ENCODE assay signal across 10 cellular contexts in the genomic region with DNA sequence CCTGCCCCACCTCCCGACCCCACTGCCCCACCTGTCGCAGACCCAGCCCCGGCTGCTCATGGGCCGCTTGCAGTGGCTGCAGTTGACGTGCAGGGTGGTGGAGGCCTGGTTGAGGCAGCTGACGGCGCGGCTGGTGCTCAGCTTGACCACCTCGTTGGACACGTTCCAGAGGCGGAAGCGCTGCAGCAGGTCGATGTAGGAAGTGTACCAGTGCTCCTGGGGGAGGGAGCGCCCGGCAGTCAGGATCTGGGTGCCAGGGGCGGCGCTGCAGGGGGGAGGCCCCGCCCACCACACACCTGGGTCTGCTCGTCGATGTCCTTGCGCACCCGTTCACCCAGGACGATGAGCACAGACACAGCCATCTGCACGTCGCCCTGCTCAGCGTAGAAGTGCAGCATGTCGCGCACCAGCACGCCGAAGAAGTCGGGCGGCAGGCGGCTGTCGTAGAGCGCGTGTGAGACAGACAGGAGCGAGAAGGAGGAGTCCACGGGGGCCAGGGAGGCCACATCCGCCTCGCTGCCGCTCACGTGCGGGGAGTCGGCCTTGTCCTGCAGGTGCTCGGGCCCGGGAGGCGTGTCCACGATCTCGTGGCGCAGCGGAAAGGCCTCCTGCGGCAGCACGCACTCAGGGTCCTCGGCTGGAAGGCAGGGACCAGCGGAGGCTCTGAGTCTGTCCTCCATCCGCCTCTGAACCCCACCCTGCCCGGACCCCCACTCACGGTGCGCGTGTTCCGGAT. TPM values are rescaled to one million over a fixed set of nuclear protein-coding genes. Genes with fewer than 3 reads are reported as not detected.
A peak's percentile ranks its signal among the peaks of the same experiment; 100 is the strongest.
DNase-seq lines count a peak whose midpoint lies in the region; ATAC-seq, FAIRE-seq and TF ChIP-seq lines count a peak whose summit lies in the region.
"Had no signal": no experiment of that assay in that cellular context is flagged by ENCODE, and none has a peak within 500 bp of the region (broad histone marks: within the 10 kb centered on the region; RNA-seq: fewer than 3 reads in every experiment).

No MANE protein-coding gene starts in this region.

- H3K4me3 Mint-ChIP-seq in mesothelial cell of epicardium: no peak overlapping the region

- TF ChIP-seq EP300 in sigmoid colon (IDR thresholded peaks at IDR 0.05): no peak

- peaks cover 29% of the 10 kb centered on the region for H3K4me1 Mint-ChIP-seq in mesothelial cell of epicardium

- no peaks in the 10 kb centered on the region for H3K9me2 ChIP-seq in Karpas-422 (replicated peaks; ENCODE audit: insufficient read depth, low read length)

- H3K27ac Mint-ChIP-seq in mesothelial cell of epicardium: no peak overlapping the region

- H2AFZ ChIP-seq in Karpas-422 (ENCODE audit: low read length): no peak overlapping the region

- H3K4me2 ChIP-seq in Karpas-422 (ENCODE audit: low read depth, low read length, poor library complexity, severe bottlenecking): no peak overlapping the region

- WGBS in sigmoid colon, 2 donors: 92 to 95% methylated on average over 61 of the region's 61 CpGs

- no peaks in the 10 kb centered on the region for H3K9me3 Mint-ChIP-seq in mesothelial cell of epicardium
- H3K9me3 Mint-ChIP-seq: stimulated activated naive CD8-positive, alpha-beta T cell treated with anti-CD3 and anti-CD28 coated beads, Interleukin-15, amount 100 ng/mL, for 72 hours had no signal

- FAIRE-seq in bronchial epithelial cell (lab: Jason Lieb, UNC): no peak
- FAIRE-seq: TTC549 had no signal

- no peak overlapping the region for H3K9ac ChIP-seq in Karpas-422 (ENCODE audit: low read length)

- DNase-seq in DMS53 treated with DMSO at 0.1 percent for 48 hours (lab: John Stamatoyannopoulos, UW; ENCODE audit: unreplicated experiment): peak; percentile 85
- DNase-seq in NCI-H2081 treated with DMSO at 0.1 percent for 48 hours (lab: John Stamatoyannopoulos, UW): peak; percentile 82
- no peak for DNase-seq in bronchial epithelial cell (ENCODE audit: low read depth)
- peak; percentile 77 for DNase-seq in sigmoid colon
- DNase-seq in hypothalamus (lab: John Stamatoyannopoulos, UW): no peak
- no peak for DNase-seq in mesothelial cell of epicardium (ENCODE audit: low spot score in 2 of 2, unreplicated experiment in 2 of 2)
- no peak for DNase-seq in Karpas-422

- H3K27ac ChIP-seq in sigmoid colon (peak overlapping the region; percentile 82 to 87 (median 83)), Karpas-422 (ENCODE audit: low read length) (no peak overlapping the region)

- no peaks in the 10 kb centered on the region for H3K27me3 ChIP-seq in bronchial epithelial cell (ENCODE audit: control insufficient read depth, insufficient read depth, low read length)
- no peaks in the 10 kb centered on the region for H3K27me3 ChIP-seq in sigmoid colon
- H3K27me3 ChIP-seq in Karpas-422 (ENCODE audit: low read length): no peaks in the 10 kb centered on the region

- H3K36me3 ChIP-seq in bronchial epithelial cell (ENCODE audit: control insufficient read depth, insufficient read depth, low read length) (peaks cover 28% of the 10 kb centered on the region), sigmoid colon (peaks cover 14 to 41% (median 21%) of the 10 kb centered on the region in 4 donors), Karpas-422 (ENCODE audit: insufficient read depth, low read length) (0 out of 2 replicates have a peak, but pooled peaks cover 4% of the 10 kb centered on the region)

- intact Hi-C loops in sigmoid colon (cut with DNase I): loop anchor here (2.0 to 10.0 kb wide), 2 partner anchors 36 to 1090 kb away; partner anchors contain the start of genes ANTKMT, EME2, MRPS34 and NME3

- H3K36me3 Mint-ChIP-seq in mesothelial cell of epicardium: peaks cover 11% of the 10 kb centered on the region

- H3K4me1 ChIP-seq in sigmoid colon (peaks cover 0 to 75% (median 69%) of the 10 kb centered on the region in 4 donors), Karpas-422 (ENCODE audit: low read length) (peaks cover 36% of the 10 kb centered on the region)

- no peaks in the 10 kb centered on the region for H3K9me3 ChIP-seq in sigmoid colon
- H3K9me3 ChIP-seq in Karpas-422 (ENCODE audit: low read length): no peaks in the 10 kb centered on the region

- ATAC-seq in GM19455 (IDR thresholded peaks at IDR 0.05; ENCODE audit: unreplicated experiment): no peak

- TF ChIP-seq CTCF in bronchial epithelial cell (IDR thresholded peaks at IDR 0.05; ENCODE audit: insufficient read depth, low read length, severe bottlenecking) (no peak), sigmoid colon (IDR thresholded peaks at IDR 0.05) (no peak), mesothelial cell of epicardium (IDR thresholded peaks at IDR 0.05; ENCODE audit: unreplicated experiment) (no peak)

- peaks cover 34% of the 10 kb centered on the region for H3K79me2 ChIP-seq in Karpas-422 (ENCODE audit: low read length)

- peak overlapping the region; percentile 70 for H3K4me3 ChIP-seq in bronchial epithelial cell (ENCODE audit: low read depth, low read length)
- H3K4me3 ChIP-seq in sigmoid colon: peak overlapping the region; percentile 49 to 83 (median 79)
- H3K4me3 ChIP-seq in Karpas-422 (ENCODE audit: low read length): no peak overlapping the region

- peaks cover 13% of the 10 kb centered on the region for H4K20me1 ChIP-seq in Karpas-422 (ENCODE audit: insufficient read depth, low read depth, low read length)

- TF ChIP-seq POLR2A in sigmoid colon (IDR thresholded peaks at IDR 0.05): no peak

- no peaks in the 10 kb centered on the region for H3K27me3 Mint-ChIP-seq in mesothelial cell of epicardium (ENCODE audit: low read depth)
- H3K27me3 Mint-ChIP-seq: stimulated activated naive CD8-positive, alpha-beta T cell treated with anti-CD3 and anti-CD28 coated beads, Interleukin-15, amount 100 ng/mL, for 72 hours had no signal

RNA-seq across cellular contexts. Expression of gene JMJD8, which starts 1.0 kb away (rescaled TPM):
- total RNA-seq in bronchial epithelial cell: 15.9 and 16.8 TPM in 2 replicates
- total RNA-seq in sigmoid colon: 10 to 100 TPM; 52.8 to 93.4 (median 73.8) TPM
- polyA plus RNA-seq in sigmoid colon: 10 to 100 TPM; 18.7 to 49.3 (median 22.2) TPM
- total RNA-seq in mesothelial cell of epicardium: 46.1 to 51.2 TPM (median 46.5 TPM) in 3 replicates
- 27.6 and 28.1 TPM in 2 replicates for total RNA-seq in Karpas-422 (2014; rRNA removed; shearing (Covaris generic); ENCODE audit: low replicate concordance)

RNA-seq across cellular contexts. Expression of gene STUB1, which starts 4.9 kb away (rescaled TPM):
- 159 and 204 TPM in 2 replicates for total RNA-seq in bronchial epithelial cell
- 100 to 1,000 TPM; 109 to 183 (median 174) TPM for total RNA-seq in sigmoid colon
- 100 to 1,000 TPM; 104 to 136 (median 122) TPM for polyA plus RNA-seq in sigmoid colon
- total RNA-seq in mesothelial cell of epicardium: 69.4 to 79.9 TPM (median 72.5 TPM) in 3 replicates
- 142 and 145 TPM in 2 replicates for total RNA-seq in Karpas-422 (2014; rRNA removed; shearing (Covaris generic); ENCODE audit: low replicate concordance)

RNA-seq across cellular contexts. Expression of gene WDR24, which starts 5.1 kb away (rescaled TPM):
- total RNA-seq in bronchial epithelial cell (3.4 and 4.0 TPM in 2 replicates), sigmoid colon (10 to 100 TPM in 2 of 4 donors, 1 to 10 TPM in 2; 6.4 to 17.7 (median 9.9) TPM), mesothelial cell of epicardium (20.6 to 22.8 TPM (median 21.9 TPM) in 3 replicates)
- polyA plus RNA-seq in sigmoid colon: 1 to 10 TPM; 2.4 to 9.8 (median 3.5) TPM
- total RNA-seq in Karpas-422 (2014; rRNA removed; shearing (Covaris generic); ENCODE audit: low replicate concordance): 4.5 and 8.2 TPM in 2 replicates

RNA-seq across cellular contexts. Expression of gene RHBDL1, which starts 9.7 kb away (rescaled TPM):
- 9.2 and 14.0 TPM in 2 replicates for total RNA-seq in bronchial epithelial cell
- total RNA-seq in sigmoid colon: 1 to 10 TPM in 2 of 4 donors, under 1 TPM in 1, not detected in 1; 0.68 to 6.1 (median 1.5) TPM
- 1 to 10 TPM in 1 of 3 donors, under 1 TPM in 1, not detected in 1; 0.46 to 5.6 TPM for polyA plus RNA-seq in sigmoid colon
- total RNA-seq in mesothelial cell of epicardium: 5.9 to 6.1 TPM (median 6.0 TPM) in 3 replicates
- total RNA-seq in Karpas-422 (2014; rRNA removed; shearing (Covaris generic); ENCODE audit: low replicate concordance): 3.6 and 15.2 TPM in 2 replicates

RNA-seq across cellular contexts. Expression of gene RHOT2, which starts 17.2 kb away (rescaled TPM):
- total RNA-seq in bronchial epithelial cell (44.5 and 52.4 TPM in 2 replicates), sigmoid colon (10 to 100 TPM; 35.3 to 58.8 (median 48.8) TPM), mesothelial cell of epicardium (190 to 207 TPM (median 194 TPM) in 3 replicates)
- 100 to 1,000 TPM in 1 of 3 donors, 10 to 100 TPM in 2; 48.3 to 159 (median 52.9) TPM for polyA plus RNA-seq in sigmoid colon
- total RNA-seq in Karpas-422 (2014; rRNA removed; shearing (Covaris generic); ENCODE audit: low replicate concordance): 73.8 and 114 TPM in 2 replicates

Comparison
In these comparisons a context has a peak if more than half of its experiments do, and no peak if none do; other contexts are left out.
1. DNase-seq: peak in DMS53 treated with DMSO at 0.1 percent for 48 hours (single experiment), NCI-H2081 treated with DMSO at 0.1 percent for 48 hours (single experiment) and sigmoid colon (single experiment); none in bronchial epithelial cell (single experiment), hypothalamus (0 of 51), mesothelial cell of epicardium (0 of 2) and Karpas-422 (single experiment).